In the genomic region with DNA sequence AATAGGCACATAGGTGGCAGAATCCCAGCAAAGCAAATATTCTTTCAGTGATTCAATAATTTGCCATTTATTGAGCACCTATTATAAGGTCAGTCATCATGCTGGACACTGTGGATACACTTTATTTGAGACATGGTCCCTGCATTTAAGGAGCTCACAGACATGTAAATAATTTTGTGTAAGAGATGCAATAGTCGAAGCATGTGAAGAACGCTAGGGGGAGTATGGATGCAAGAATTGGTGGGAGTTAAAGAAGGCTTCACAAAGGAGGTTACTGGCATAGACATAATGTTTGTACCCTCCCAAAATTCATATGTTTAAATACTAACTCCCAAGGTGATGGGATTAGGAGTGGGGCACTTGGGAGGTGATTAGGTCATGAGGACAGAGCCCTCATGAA, we compare ENCODE assay signal across 8 cellular contexts.
DNase-seq lines count a peak whose midpoint lies in the region; ATAC-seq and TF ChIP-seq lines count a peak whose summit lies in the region.

No MANE protein-coding gene starts in this region.

- POLR2A ChIA-PET in HEK293 (lab: Yijun Ruan, JAX): no interaction called here

- H3K4me3 Mint-ChIP-seq in activated CD8-positive, alpha-beta memory T cell treated with anti-CD3 and anti-CD28 coated beads, Interleukin-2, amount 10 ng/mL, durations not matched to agents 7 days and 5 days: no peak overlapping the region
- no peak overlapping the region for H3K4me3 Mint-ChIP-seq in HFFc6

- ATAC-seq in activated CD8-positive, alpha-beta memory T cell treated with anti-CD3 and anti-CD28 coated beads, Interleukin-2, amount 10 ng/mL, durations not matched to agents 7 days and 5 days: no peak

- H3K4me1 Mint-ChIP-seq in activated CD8-positive, alpha-beta memory T cell treated with anti-CD3 and anti-CD28 coated beads, Interleukin-2, amount 10 ng/mL, durations not matched to agents 7 days and 5 days: peaks cover 2% of the 10 kb centered on the region
- no peaks in the 10 kb centered on the region for H3K4me1 Mint-ChIP-seq in HFFc6 (ENCODE audit: low read depth)

- no peak overlapping the region for H3K27ac Mint-ChIP-seq in activated CD8-positive, alpha-beta memory T cell treated with anti-CD3 and anti-CD28 coated beads, Interleukin-2, amount 10 ng/mL, durations not matched to agents 7 days and 5 days
- no peak overlapping the region for H3K27ac Mint-ChIP-seq in HFFc6

- H3K27me3 Mint-ChIP-seq in activated CD8-positive, alpha-beta memory T cell treated with anti-CD3 and anti-CD28 coated beads, Interleukin-2, amount 10 ng/mL, durations not matched to agents 7 days and 5 days: no peaks in the 10 kb centered on the region
- no peaks in the 10 kb centered on the region for H3K27me3 Mint-ChIP-seq in HFFc6 (ENCODE audit: insufficient read depth)

- no peaks in the 10 kb centered on the region for H3K9me3 Mint-ChIP-seq in activated CD8-positive, alpha-beta memory T cell treated with anti-CD3 and anti-CD28 coated beads, Interleukin-2, amount 10 ng/mL, durations not matched to agents 7 days and 5 days (ENCODE audit: low read depth)
- peaks cover 47% of the 10 kb centered on the region for H3K9me3 Mint-ChIP-seq in HFFc6

- H3K4me1 ChIP-seq in HEK293 (ENCODE audit: control insufficient read depth, insufficient read depth, low read length): no peaks in the 10 kb centered on the region

- no peak overlapping the region for H3K27ac ChIP-seq in HEK293 (ENCODE audit: extremely low read depth, low read depth, low read length)

- 0 out of 2 replicates have a peak, but pooled peaks have one; percentile 29 for TF ChIP-seq CTCF in HEK293 (tag by site-specific recombination; IDR thresholded peaks at IDR 0.05)
- no peak for TF ChIP-seq CTCF in HFFc6 (IDR thresholded peaks at IDR 0.05)

- no peak overlapping the region for H3K4me3 ChIP-seq in HEK293 (ENCODE audit: low read depth, low read length)

- H3K36me3 Mint-ChIP-seq in activated CD8-positive, alpha-beta memory T cell treated with anti-CD3 and anti-CD28 coated beads, Interleukin-2, amount 10 ng/mL, durations not matched to agents 7 days and 5 days: no peaks in the 10 kb centered on the region
- peaks cover 5% of the 10 kb centered on the region; the same call in 1 of the 2 replicates for H3K36me3 Mint-ChIP-seq in HFFc6 (ENCODE audit: low read depth)

- CTCF ChIA-PET in HEK293 (lab: Yijun Ruan, JAX): interaction anchor here (0.6 to 1.7 kb wide), 15 partner anchors 9 to 1480 kb away, joined by 3 to 16 read pairs (median 3); no protein-coding TSS in a partner anchor
- CTCF ChIA-PET in activated CD8-positive, alpha-beta memory T cell treated with anti-CD3 and anti-CD28 coated beads, Interleukin-2, amount 10 ng/mL, durations not matched to agents 7 days and 5 days (lab: Charles Lee): no interaction called here

- no peaks in the 10 kb centered on the region for H3K36me3 ChIP-seq in HEK293 (ENCODE audit: control insufficient read depth in 2 of 2, insufficient read depth in 1 of 2, low read length in 2 of 2)

- DNase-seq in DMS114 treated with DMSO at 0.1 percent for 48 hours (lab: John Stamatoyannopoulos, UW; ENCODE audit: unreplicated experiment) (peak; percentile 57), NCI-H69 (lab: John Stamatoyannopoulos, UW) (peak; percentile 69), fibroblast of gingiva (ENCODE audit: low read depth) (peak; percentile 18), HFFc6 (no peak), GM19240 (ENCODE audit: insufficient read length, low spot score) (no peak)
- DNase-seq in activated CD8-positive, alpha-beta memory T cell treated with anti-CD3 and anti-CD28 coated beads, Interleukin-2, amount 10 ng/mL, durations not matched to agents 7 days and 5 days: no peak
- no peak for DNase-seq in activated CD4-positive, CD25-positive, alpha-beta regulatory T cell treated with anti-CD3 and anti-CD28 coated beads, Interleukin-2, amount 50 U/mL, for 72 hours

- no peaks in the 10 kb centered on the region for H3K9me3 ChIP-seq in HEK293 (ENCODE audit: control insufficient read depth, insufficient read depth, low read depth, low read length)

TF ChIP-seq in HEK293, 187 proteins besides CTCF, POLR2A, EP300 and RAD21:
- TF ChIP-seq ZSCAN30 (tag by site-specific recombination; IDR thresholded peaks at IDR 0.05) (no peak), PRDM1 (tag by site-specific recombination; IDR thresholded peaks at IDR 0.05) (no peak), ZNF654 (tag by site-specific recombination; IDR thresholded peaks at IDR 0.05; ENCODE audit: low read depth) (peak; percentile 63), KLF16 (tag by site-specific recombination; IDR thresholded peaks at IDR 0.05) (no peak)

Comparison
In these comparisons a context has a peak if more than half of its experiments do, and no peak if none do; other contexts are left out.
1. DNase-seq: peak in DMS114 treated with DMSO at 0.1 percent for 48 hours (single experiment), NCI-H69 (single experiment) and fibroblast of gingiva (single experiment); none in activated CD8-positive, alpha-beta memory T cell treated with anti-CD3 and anti-CD28 coated beads, Interleukin-2, amount 10 ng/mL, durations not matched to agents 7 days and 5 days (single experiment), HFFc6 (single experiment), GM19240 (single experiment) and activated CD4-positive, CD25-positive, alpha-beta regulatory T cell treated with anti-CD3 and anti-CD28 coated beads, Interleukin-2, amount 50 U/mL, for 72 hours (single experiment).